ENCODE assay signal across 8 cellular contexts in the genomic region with DNA sequence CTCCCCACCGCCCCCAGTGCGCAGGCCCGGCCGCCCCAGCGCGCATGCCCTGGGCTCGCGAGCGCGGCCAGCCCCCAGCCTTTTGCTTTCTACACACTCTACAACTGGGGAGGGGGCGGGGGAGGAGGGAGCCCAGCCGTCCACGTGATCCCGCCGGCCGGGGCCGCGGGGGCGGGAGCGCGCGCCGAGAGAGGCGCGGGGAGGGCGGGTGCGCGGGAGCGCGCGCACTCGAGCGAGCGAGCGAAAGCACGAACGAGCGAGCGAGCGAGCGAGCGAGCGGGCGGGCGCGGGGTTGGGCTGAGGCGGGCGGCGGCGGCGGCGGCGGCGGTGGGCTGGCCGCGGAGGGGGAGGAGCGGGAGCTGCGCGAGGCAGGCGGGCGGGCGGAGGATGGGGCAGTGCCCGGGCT. TPM values are rescaled to one million over a fixed set of nuclear protein-coding genes. Genes with fewer than 3 reads are reported as not detected.
DNase-seq lines count a peak whose midpoint lies in the region; ATAC-seq and TF ChIP-seq lines count a peak whose summit lies in the region.

TSS of gene AUTS2 (plus strand) at position 395 of the 406 bp plus-strand sequence. CDS start 1,179 bp downstream, outside the sequence.

- no peaks in the 10 kb centered on the region for H3K36me3 ChIP-seq in left ventricle myocardium inferior
- no peaks in the 10 kb centered on the region for H3K36me3 ChIP-seq in parathyroid adenoma (ENCODE audit: control insufficient read depth, insufficient read depth, low read length)
- H3K36me3 ChIP-seq in uterus: no peaks in the 10 kb centered on the region

- H3K36me3 Mint-ChIP-seq in IgD-negative memory B cell: no peaks in the 10 kb centered on the region

- H3K27ac ChIP-seq in left ventricle myocardium inferior (replicated peaks) (peak within 1 kb of the TSS; percentile 89), parathyroid adenoma (peak within 1 kb of the TSS; percentile 83), uterus (peak within 1 kb of the TSS; percentile 92 to 93)

- H3K4me1 ChIP-seq in left ventricle myocardium inferior (peaks cover 42% of the 10 kb centered on the region), parathyroid adenoma (peaks cover 3% of the 10 kb centered on the region), uterus (no peaks in the 10 kb centered on the region)

- H3K4me2 ChIP-seq in parathyroid adenoma (ENCODE audit: low read length): peak within 1 kb of the TSS; percentile 78

- peak within 1 kb of the TSS; percentile 3 for H3K9ac ChIP-seq in parathyroid adenoma

- DNase-seq in COLO829 (ENCODE audit: low spot score): peak; percentile 66
- DNase-seq in SHP77 treated with DMSO at 0.1 percent for 48 hours (lab: John Stamatoyannopoulos, UW): peak; percentile 77
- DNase-seq in anterior cingulate cortex (lab: John Stamatoyannopoulos, UW): peak; percentile 53 to 95 (median 90)
- peak; percentile 91 for DNase-seq in left ventricle myocardium inferior
- DNase-seq in uterus: peak; percentile 92

- TF ChIP-seq CTCF in left ventricle myocardium inferior (IDR thresholded peaks at IDR 0.05; ENCODE audit: borderline replicate concordance) (no peak), parathyroid adenoma (IDR thresholded peaks at IDR 0.05) (no peak), uterus (IDR thresholded peaks at IDR 0.05) (no peak)

- H3K9me3 Mint-ChIP-seq in IgD-negative memory B cell: no peaks in the 10 kb centered on the region

- H3K4me3 Mint-ChIP-seq in IgD-negative memory B cell: peak within 1 kb of the TSS; percentile 88 to 96 (median 90)

- peaks cover 5 to 8% (median 7%) of the 10 kb centered on the region in 3 donors for H3K4me1 Mint-ChIP-seq in IgD-negative memory B cell

- H3K27me3 Mint-ChIP-seq in IgD-negative memory B cell: peaks cover 2% of the 10 kb centered on the region

- peak within 1 kb of the TSS; percentile 40 to 74 (median 46) for H3K27ac Mint-ChIP-seq in IgD-negative memory B cell

- no peak for TF ChIP-seq POLR2A in uterus (IDR thresholded peaks at IDR 0.05)

- peak within 1 kb of the TSS; percentile 100 for H2AFZ ChIP-seq in parathyroid adenoma

- H3K27me3 ChIP-seq in left ventricle myocardium inferior (ENCODE audit: low read depth) (no peaks in the 10 kb centered on the region), parathyroid adenoma (ENCODE audit: control insufficient read depth, insufficient read depth, low read length) (no peaks in the 10 kb centered on the region), uterus (no peaks in the 10 kb centered on the region)

- intact Hi-C loops in left ventricle myocardium inferior (cut with micrococcal nuclease) (no loop called here), uterus (cut with DNase I; ENCODE audit: low total_unique reads) (no loop called here)

- no peaks in the 10 kb centered on the region for H3K9me3 ChIP-seq in left ventricle myocardium inferior (replicated peaks)
- no peaks in the 10 kb centered on the region for H3K9me3 ChIP-seq in parathyroid adenoma (ENCODE audit: control insufficient read depth, low read length)
- no peaks in the 10 kb centered on the region for H3K9me3 ChIP-seq in uterus

- peak within 1 kb of the TSS; percentile 95 for H3K4me3 ChIP-seq in left ventricle myocardium inferior
- H3K4me3 ChIP-seq in parathyroid adenoma (ENCODE audit: low read depth, low read length): peak within 1 kb of the TSS; percentile 60
- peak within 1 kb of the TSS; percentile 59 to 92 for H3K4me3 ChIP-seq in uterus

- H3K79me2 ChIP-seq in parathyroid adenoma: peaks cover 2% of the 10 kb centered on the region

- ATAC-seq in GM21423 (IDR thresholded peaks at IDR 0.05; ENCODE audit: unreplicated experiment): peak; percentile 51

RNA-seq across cellular contexts. Expression of gene AUTS2, which starts in this region (rescaled TPM):
- 8.9 TPM for polyA plus RNA-seq in IgD-negative memory B cell
- 10.5 TPM for total RNA-seq in left ventricle myocardium inferior
- total RNA-seq in uterus: 10 to 100 TPM; 10.5 to 58.2 (median 30.0) TPM

Comparison
In these comparisons a context has a peak if more than half of its experiments do, and no peak if none do; other contexts are left out.
1. Peak in every context shown above with its lines: DNase-seq, ATAC-seq, H3K4me3 ChIP-seq and H3K27ac ChIP-seq.